Comparison of ENCODE assay signal across 19 cellular contexts in genomic region chr2:106089611-106090010, GRCh38.
DNase-seq lines count a peak whose midpoint lies in the region; ATAC-seq, FAIRE-seq and TF ChIP-seq lines count a peak whose summit lies in the region.
"Had no signal": no experiment of that assay in that cellular context is flagged by ENCODE, and none has a peak within 500 bp of the region (broad histone marks: within the 10 kb centered on the region; RNA-seq: fewer than 3 reads in every experiment).

No MANE protein-coding gene starts in this region.

- peaks cover 86% of the 10 kb centered on the region for H3K4me1 Mint-ChIP-seq in activated naive CD4-positive, alpha-beta T cell treated with anti-CD3 and anti-CD28 coated beads for 36 hours (ENCODE audit: low read depth)
- peaks cover 84 to 100% (median 97%) of the 10 kb centered on the region in 3 donors for H3K4me1 Mint-ChIP-seq in CD8-positive, alpha-beta memory T cell
- H3K4me1 Mint-ChIP-seq in activated CD8-positive, alpha-beta T cell treated with anti-CD3 and anti-CD28 coated beads, Interleukin-2, amount 10 ng/mL, durations not matched to agents 7 days and 5 days (ENCODE audit: low read depth) = peaks cover 84% of the 10 kb centered on the region

- no peak for FAIRE-seq in pancreas (lab: Jason Lieb, UNC)
- FAIRE-seq: A549, HTR-8/SVneo had no signal

- no peaks in the 10 kb centered on the region for H3K27me3 Mint-ChIP-seq in activated naive CD4-positive, alpha-beta T cell treated with anti-CD3 and anti-CD28 coated beads for 36 hours (ENCODE audit: low read depth)
- H3K27me3 Mint-ChIP-seq in CD8-positive, alpha-beta memory T cell = no peaks in the 10 kb centered on the region
- no peaks in the 10 kb centered on the region for H3K27me3 Mint-ChIP-seq in activated CD8-positive, alpha-beta T cell treated with anti-CD3 and anti-CD28 coated beads, Interleukin-2, amount 10 ng/mL, durations not matched to agents 7 days and 5 days (ENCODE audit: low read depth)

- H3K4me3 Mint-ChIP-seq in activated naive CD4-positive, alpha-beta T cell treated with anti-CD3 and anti-CD28 coated beads for 36 hours = no peak overlapping the region
- H3K4me3 Mint-ChIP-seq in CD8-positive, alpha-beta memory T cell = peak overlapping the region in 1 of 7 donors; percentile 15
- H3K4me3 Mint-ChIP-seq in activated CD8-positive, alpha-beta T cell treated with anti-CD3 and anti-CD28 coated beads, Interleukin-2, amount 10 ng/mL, durations not matched to agents 7 days and 5 days = no peak overlapping the region

- TF ChIP-seq CTCF in lung (IDR thresholded peaks at IDR 0.05; ENCODE audit: control extremely low read depth, extremely low read depth) = no peak
- no peak for TF ChIP-seq CTCF in pancreas (IDR thresholded peaks at IDR 0.05)
- no peak for TF ChIP-seq CTCF in tibial artery (IDR thresholded peaks at IDR 0.05)

- intact Hi-C loops in activated naive CD4-positive, alpha-beta T cell treated with anti-CD3 and anti-CD28 coated beads for 36 hours (cut with micrococcal nuclease) = loop anchor here (5.0 to 10.0 kb wide), 5 partner anchors 195 to 1055 kb away; partner anchors contain the start of gene MRPS9
- intact Hi-C loops in pancreas (cut with DNase I) = no loop called here
- intact Hi-C loops in tibial artery (cut with DNase I; ENCODE audit: low total_unique reads) = loop anchor here (10.0 kb wide), 1 partner anchor 515 kb away; no protein-coding TSS in a partner anchor

- CTCF ChIA-PET in activated naive CD4-positive, alpha-beta T cell treated with anti-CD3 and anti-CD28 coated beads for 36 hours (lab: Charles Lee) = interaction anchor here (0.7 kb wide), 1 partner anchor 346 kb away, joined by 3 read pairs; no protein-coding TSS in a partner anchor
- CTCF ChIA-PET in CD8-positive, alpha-beta memory T cell (lab: Charles Lee) = no interaction called here
- CTCF ChIA-PET in activated CD8-positive, alpha-beta T cell treated with anti-CD3 and anti-CD28 coated beads, Interleukin-2, amount 10 ng/mL, durations not matched to agents 7 days and 5 days (lab: Charles Lee) = interaction anchor here (0.9 kb wide), 1 partner anchor 306 kb away, joined by 4 read pairs; no protein-coding TSS in a partner anchor

- peak; percentile 24 for DNase-seq in activated naive CD4-positive, alpha-beta T cell treated with anti-CD3 and anti-CD28 coated beads for 36 hours
- no peak for DNase-seq in activated naive CD4-positive, alpha-beta T cell (lab: John Stamatoyannopoulos, UW)
- no peak for DNase-seq in CD8-positive, alpha-beta memory T cell
- DNase-seq in activated CD8-positive, alpha-beta T cell treated with anti-CD3 and anti-CD28 coated beads, Interleukin-2, amount 10 ng/mL, durations not matched to agents 7 days and 5 days = peak; percentile 19
- DNase-seq in lung (ENCODE audit: low spot score) (peak; percentile 17), pancreas (no peak), tibial artery (no peak)
- no peak for DNase-seq in stimulated activated CD4-positive, alpha-beta T cell treated with anti-CD3 and anti-CD28 coated beads, Interleukin-1b, Interleukin-23, amount 100 ng/mL, for 48 hours
- DNase-seq: C1 segment of cervical spinal cord; H7; NCI-H1417 treated with DMSO at 0.1 percent for 48 hours; NCI-H2029; NCI-H2171; NCI-H446 treated with DMSO at 0.1 percent for 48 hours; NK-92 treated with Interleukin-12 subunit alpha and Interleukin-12 subunit beta, amount 100 ng/mL, for 24 hours; SHP77 had no signal

- H3K9me3 ChIP-seq in CD8-positive, alpha-beta memory T cell (ENCODE audit: low read length) = no peaks in the 10 kb centered on the region
- H3K9me3 ChIP-seq in lung (ENCODE audit: control insufficient read depth in 2 of 2, insufficient read depth in 1 of 2, low read length in 1 of 2) (no peaks in the 10 kb centered on the region), pancreas (peaks cover 0 to 2% (median 0%) of the 10 kb centered on the region in 4 donors), tibial artery (no peaks in the 10 kb centered on the region)
- H3K9me3 ChIP-seq: A549 had no signal

- peaks cover 98% of the 10 kb centered on the region for H3K4me1 ChIP-seq in CD8-positive, alpha-beta memory T cell (ENCODE audit: insufficient read depth, low read length)
- no peaks in the 10 kb centered on the region for H3K4me1 ChIP-seq in lung (ENCODE audit: control insufficient read depth in 2 of 2, insufficient read depth in 2 of 2, low read length in 2 of 2)
- H3K4me1 ChIP-seq in pancreas = no peaks in the 10 kb centered on the region
- H3K4me1 ChIP-seq in tibial artery = peaks cover 0 to 12% (median 8%) of the 10 kb centered on the region in 4 donors
- H3K4me1 ChIP-seq: A549 had no signal

- H3K36me3 ChIP-seq in CD8-positive, alpha-beta memory T cell (ENCODE audit: insufficient read depth, low read length) = no peaks in the 10 kb centered on the region
- no peaks in the 10 kb centered on the region for H3K36me3 ChIP-seq in lung (ENCODE audit: control insufficient read depth in 2 of 2, insufficient read depth in 2 of 2, low read length in 2 of 2)
- no peaks in the 10 kb centered on the region for H3K36me3 ChIP-seq in pancreas
- peaks cover 0 to 20% (median 13%) of the 10 kb centered on the region in 3 donors for H3K36me3 ChIP-seq in tibial artery

- H3K27ac Mint-ChIP-seq in activated naive CD4-positive, alpha-beta T cell treated with anti-CD3 and anti-CD28 coated beads for 36 hours = peak overlapping the region; percentile 31
- peak overlapping the region in 7 of 8 donors; percentile 19 to 77 (median 62) for H3K27ac Mint-ChIP-seq in CD8-positive, alpha-beta memory T cell
- no peak overlapping the region for H3K27ac Mint-ChIP-seq in activated CD8-positive, alpha-beta T cell treated with anti-CD3 and anti-CD28 coated beads, Interleukin-2, amount 10 ng/mL, durations not matched to agents 7 days and 5 days

- WGBS in lung, 2 donors = 79 to 83% methylated on average over 1 of the region's 1 CpG
- WGBS in pancreas, 2 donors = 87 to 95% methylated on average over 1 of the region's 1 CpG

- H3K9me3 Mint-ChIP-seq in activated naive CD4-positive, alpha-beta T cell treated with anti-CD3 and anti-CD28 coated beads for 36 hours = peaks cover 9% of the 10 kb centered on the region
- H3K9me3 Mint-ChIP-seq in CD8-positive, alpha-beta memory T cell = peaks cover 0 to 3% (median 0%) of the 10 kb centered on the region in 5 donors
- H3K9me3 Mint-ChIP-seq in activated CD8-positive, alpha-beta T cell treated with anti-CD3 and anti-CD28 coated beads, Interleukin-2, amount 10 ng/mL, durations not matched to agents 7 days and 5 days (ENCODE audit: insufficient read depth) = peaks cover 6% of the 10 kb centered on the region

- POLR2A ChIA-PET in CD8-positive, alpha-beta memory T cell (lab: Charles Lee) = no interaction called here
- POLR2A ChIA-PET in activated CD8-positive, alpha-beta T cell treated with anti-CD3 and anti-CD28 coated beads, Interleukin-2, amount 10 ng/mL, durations not matched to agents 7 days and 5 days (lab: Charles Lee) = interaction anchor here (0.7 kb wide), 1 partner anchor 71 kb away, joined by 3 read pairs; no protein-coding TSS in a partner anchor

- no peak overlapping the region for H3K27ac ChIP-seq in CD8-positive, alpha-beta memory T cell (ENCODE audit: low read depth, low read length)
- no peak overlapping the region for H3K27ac ChIP-seq in lung (ENCODE audit: low read depth in 1 of 2, low read length in 1 of 2)
- no peak overlapping the region for H3K27ac ChIP-seq in pancreas
- H3K27ac ChIP-seq in tibial artery = no peak overlapping the region
- H3K27ac ChIP-seq: A549, HL-60 had no signal

- H3K27me3 ChIP-seq in CD8-positive, alpha-beta memory T cell (ENCODE audit: insufficient read depth, low read length, poor library complexity, severe bottlenecking) = no peaks in the 10 kb centered on the region
- H3K27me3 ChIP-seq in lung (ENCODE audit: control insufficient read depth, insufficient read depth) (no peaks in the 10 kb centered on the region), pancreas (no peaks in the 10 kb centered on the region), tibial artery (no peaks in the 10 kb centered on the region)

- peaks cover 24% of the 10 kb centered on the region for H3K36me3 Mint-ChIP-seq in activated naive CD4-positive, alpha-beta T cell treated with anti-CD3 and anti-CD28 coated beads for 36 hours (ENCODE audit: low read depth)
- peaks cover 8 to 26% (median 12%) of the 10 kb centered on the region in 3 donors for H3K36me3 Mint-ChIP-seq in CD8-positive, alpha-beta memory T cell
- peaks cover 63% of the 10 kb centered on the region for H3K36me3 Mint-ChIP-seq in activated CD8-positive, alpha-beta T cell treated with anti-CD3 and anti-CD28 coated beads, Interleukin-2, amount 10 ng/mL, durations not matched to agents 7 days and 5 days (ENCODE audit: low read depth)

- H3K4me3 ChIP-seq in CD8-positive, alpha-beta memory T cell (ENCODE audit: low read length) = no peak overlapping the region
- no peak overlapping the region for H3K4me3 ChIP-seq in lung
- no peak overlapping the region for H3K4me3 ChIP-seq in pancreas
- no peak overlapping the region for H3K4me3 ChIP-seq in tibial artery
- H3K4me3 ChIP-seq: A549 had no signal

- ATAC-seq in activated CD8-positive, alpha-beta T cell treated with anti-CD3 and anti-CD28 coated beads, Interleukin-2, amount 10 ng/mL, durations not matched to agents 7 days and 5 days = no peak
- ATAC-seq in lung (ENCODE audit: insufficient read depth, low FRiP score) (no peak), pancreas (no peak)
- ATAC-seq: A549 had no signal

Comparison
In these comparisons a context has a peak if more than half of its experiments do, and no peak if none do; other contexts are left out.
1. DNase-seq: peak in activated naive CD4-positive, alpha-beta T cell treated with anti-CD3 and anti-CD28 coated beads for 36 hours (single experiment), activated CD8-positive, alpha-beta T cell treated with anti-CD3 and anti-CD28 coated beads, Interleukin-2, amount 10 ng/mL, durations not matched to agents 7 days and 5 days (single experiment) and lung (single experiment); none in activated naive CD4-positive, alpha-beta T cell (0 of 4), CD8-positive, alpha-beta memory T cell (0 of 5), stimulated activated CD4-positive, alpha-beta T cell treated with anti-CD3 and anti-CD28 coated beads, Interleukin-1b, Interleukin-23, amount 100 ng/mL, for 48 hours (single experiment), pancreas (0 of 6) and tibial artery (0 of 2).
2. intact Hi-C loops: an anchor here in activated naive CD4-positive, alpha-beta T cell treated with anti-CD3 and anti-CD28 coated beads for 36 hours (5.0 to 10.0 kb wide) and tibial artery (10.0 kb wide); none called in pancreas.